Comparison of ENCODE assay signal across 8 cellular contexts in genomic region chr17:48037924-48038323, GRCh38. TPM values are rescaled to one million over a fixed set of nuclear protein-coding genes. Genes with fewer than 3 reads are reported as not detected.
DNase-seq lines count a peak whose midpoint lies in the region; ATAC-seq and TF ChIP-seq lines count a peak whose summit lies in the region.

No MANE protein-coding gene starts in this region.

- CTCF ChIA-PET in AG04450 (lab: Charles Lee): interaction anchor here (0.6 to 1.0 kb wide), 2 partner anchors 11 to 13 kb away, joined by 3 read pairs; no protein-coding TSS in a partner anchor

- H3K27me3 Mint-ChIP-seq in natural killer cell treated with Interleukin-12 subunit alpha and Interleukin-12 subunit beta and Interleukin-15 and Interleukin-18, amount 100 ng/mL, for 72 hours: peaks cover 0 to 5% of the 10 kb centered on the region in 2 donors

- H3K9me3 Mint-ChIP-seq in natural killer cell treated with Interleukin-12 subunit alpha and Interleukin-12 subunit beta and Interleukin-15 and Interleukin-18, amount 100 ng/mL, for 72 hours: no peaks in the 10 kb centered on the region

- H3K4me3 ChIP-seq in AG04450 (ENCODE audit: low read depth, low read length) (peak overlapping the region; percentile 70), KMS-11 (IDR thresholded peaks at IDR 0.05; ENCODE audit: insufficient read depth, low read depth, low read length) (no peak overlapping the region), choroid plexus epithelial cell (ENCODE audit: low read depth, low read length) (peak overlapping the region; percentile 77), HAP-1 (no peak overlapping the region)

- H3K27ac Mint-ChIP-seq in natural killer cell treated with Interleukin-12 subunit alpha and Interleukin-12 subunit beta and Interleukin-15 and Interleukin-18, amount 100 ng/mL, for 72 hours: peak overlapping the region; percentile 17 to 79

- no peak overlapping the region; the same call in 1 of the 2 replicates for H3K9ac ChIP-seq in KMS-11

- peaks cover 7 to 10% of the 10 kb centered on the region in 2 donors for H3K4me1 Mint-ChIP-seq in natural killer cell treated with Interleukin-12 subunit alpha and Interleukin-12 subunit beta and Interleukin-15 and Interleukin-18, amount 100 ng/mL, for 72 hours (ENCODE audit: low read depth in 2 of 2)

- no peaks in the 10 kb centered on the region for H3K79me2 ChIP-seq in KMS-11 (ENCODE audit: insufficient read depth, low read depth)

- no peaks in the 10 kb centered on the region for H3K36me3 Mint-ChIP-seq in natural killer cell treated with Interleukin-12 subunit alpha and Interleukin-12 subunit beta and Interleukin-15 and Interleukin-18, amount 100 ng/mL, for 72 hours

- peak overlapping the region; percentile 76 for H3K4me2 ChIP-seq in KMS-11

- POLR2A ChIA-PET in AG04450 (lab: Yijun Ruan, JAX): interaction anchor here (2.5 kb wide), 1 partner anchor 12 kb away, joined by 9 read pairs; no protein-coding TSS in a partner anchor

- intact Hi-C loops in posterior vena cava (cut with DNase I): no loop called here

- in situ Hi-C loops in HAP-1 (cut with MboI; ENCODE audit: low sequenced_read_pairs): no loop called here

- H3K27me3 ChIP-seq in AG04450 (ENCODE audit: control insufficient read depth, insufficient read depth, low read length) (no peaks in the 10 kb centered on the region), KMS-11 (ENCODE audit: insufficient read depth, low read depth) (no peaks in the 10 kb centered on the region), HAP-1 (ENCODE audit: low read depth) (0 out of 2 replicates have a peak, but pooled peaks cover 2% of the 10 kb centered on the region)

- H4K20me1 ChIP-seq in KMS-11 (ENCODE audit: insufficient read depth): no peaks in the 10 kb centered on the region

- no peaks in the 10 kb centered on the region for H3K9me3 ChIP-seq in AG04450 (ENCODE audit: control insufficient read depth, insufficient read depth, low read length)
- H3K9me3 ChIP-seq in HAP-1: no peaks in the 10 kb centered on the region

- TF ChIP-seq CTCF in AG04450 (IDR thresholded peaks at IDR 0.05; ENCODE audit: low read depth, low read length) (no peak), KMS-11 (conservative IDR thresholded peaks at IDR 0.05; ENCODE audit: low read depth, low read length) (no peak), choroid plexus epithelial cell (conservative IDR thresholded peaks at IDR 0.05; ENCODE audit: low read depth, low read length) (no peak)

- H3K4me3 Mint-ChIP-seq in natural killer cell treated with Interleukin-12 subunit alpha and Interleukin-12 subunit beta and Interleukin-15 and Interleukin-18, amount 100 ng/mL, for 72 hours: peak overlapping the region; percentile 78

- H3K4me1 ChIP-seq in KMS-11 (ENCODE audit: low read depth, poor library complexity, severe bottlenecking): peaks cover 15% of the 10 kb centered on the region
- no peaks in the 10 kb centered on the region for H3K4me1 ChIP-seq in HAP-1

- ATAC-seq in natural killer cell treated with Interleukin-12 subunit alpha and Interleukin-12 subunit beta and Interleukin-15 and Interleukin-18, amount 100 ng/mL, for 72 hours: peak in 1 of 2 donors; percentile 48
- ATAC-seq in HG02678 (IDR thresholded peaks at IDR 0.05; ENCODE audit: unreplicated experiment) (no peak), HG02973 (IDR thresholded peaks at IDR 0.05; ENCODE audit: unreplicated experiment) (no peak)

- peak overlapping the region; percentile 66; the same call in 1 of the 2 replicates for H2AFZ ChIP-seq in KMS-11 (ENCODE audit: low read depth)

- DNase-seq in AG04450 (ENCODE audit: low read depth, low spot score) (no peak), choroid plexus epithelial cell (ENCODE audit: low read depth) (no peak), HAP-1 (ENCODE audit: low spot score in 2 of 2) (no peak), posterior vena cava (ENCODE audit: low spot score) (no peak)
- no peak for DNase-seq in natural killer cell treated with Interleukin-12 subunit alpha and Interleukin-12 subunit beta and Interleukin-15 and Interleukin-18, amount 100 ng/mL, for 72 hours (ENCODE audit: low spot score)

- H3K36me3 ChIP-seq in KMS-11 (ENCODE audit: insufficient read depth): no peaks in the 10 kb centered on the region
- H3K36me3 ChIP-seq in HAP-1 (replicated peaks): no peaks in the 10 kb centered on the region

- no peak overlapping the region for H3K27ac ChIP-seq in AG04450 (ENCODE audit: low read depth, low read length)
- H3K27ac ChIP-seq in KMS-11: no peak overlapping the region

RNA-seq across cellular contexts. Expression of gene COPZ2, which starts 0.3 kb away (rescaled TPM):
- 107 and 122 TPM in 2 replicates for polyA plus RNA-seq in AG04450 (2011; rRNA removed)
- 76.3 and 92.6 TPM in 2 replicates for polyA minus RNA-seq in AG04450 (2011; rRNA and poly(A)+ RNA removed)
- total RNA-seq in natural killer cell treated with Interleukin-12 subunit alpha and Interleukin-12 subunit beta and Interleukin-15 and Interleukin-18, amount 100 ng/mL, for 72 hours: 10 to 100 TPM; 14.9 to 32.9 TPM
- 100 to 1,000 TPM in 1 of 2 donors, 10 to 100 TPM in 1; 75.0 to 136 TPM for total RNA-seq in posterior vena cava

RNA-seq across cellular contexts. Expression of gene NFE2L1, which starts 10.2 kb away (rescaled TPM):
- 237 and 251 TPM in 2 replicates for polyA plus RNA-seq in AG04450 (2011; rRNA removed)
- 179 and 186 TPM in 2 replicates for polyA minus RNA-seq in AG04450 (2011; rRNA and poly(A)+ RNA removed)
- total RNA-seq in natural killer cell treated with Interleukin-12 subunit alpha and Interleukin-12 subunit beta and Interleukin-15 and Interleukin-18, amount 100 ng/mL, for 72 hours: 100 to 1,000 TPM; 103 to 153 TPM
- 100 to 1,000 TPM; 255 to 263 TPM for total RNA-seq in posterior vena cava

Comparison
In these comparisons a context has a peak if more than half of its experiments do, and no peak if none do; other contexts are left out.
1. H3K4me3 ChIP-seq: peak in AG04450 (single experiment) and choroid plexus epithelial cell (single experiment); none in KMS-11 (single experiment) and HAP-1 (single experiment).